In genomic region chr16:50665128-50665878, GRCh38 we compare ENCODE assay signal across 8 cellular contexts. TPM values are rescaled to one million over a fixed set of nuclear protein-coding genes. Genes with fewer than 3 reads are reported as not detected.
DNase-seq lines count a peak whose midpoint lies in the region; ATAC-seq and FAIRE-seq lines count a peak whose summit lies in the region.

No MANE protein-coding gene starts in this region.

- peaks cover 29 to 43% (median 38%) of the 10 kb centered on the region in 3 donors for H3K4me1 Mint-ChIP-seq in CD8-positive, alpha-beta memory T cell

- no peak for ATAC-seq in GM21515 (IDR thresholded peaks at IDR 0.05; ENCODE audit: unreplicated experiment)

- H3K9me3 ChIP-seq in CD8-positive, alpha-beta memory T cell (ENCODE audit: low read length): no peaks in the 10 kb centered on the region
- peaks cover 3% of the 10 kb centered on the region; the same call in 1 of the 2 replicates for H3K9me3 ChIP-seq in HAP-1

- in situ Hi-C loops in HAP-1 (cut with MboI; ENCODE audit: low sequenced_read_pairs): loop anchor here (10.0 kb wide), 1 partner anchor 139 kb away; no protein-coding TSS in a partner anchor

- peak; percentile 61 for FAIRE-seq in endometrium (lab: Jason Lieb, UNC)

- H3K36me3 Mint-ChIP-seq in CD8-positive, alpha-beta memory T cell: peaks cover 3 to 21% (median 7%) of the 10 kb centered on the region in 3 donors

- H3K27ac ChIP-seq in CD8-positive, alpha-beta memory T cell (ENCODE audit: low read depth, low read length): peak overlapping the region; percentile 18

- peaks cover 30% of the 10 kb centered on the region for H3K4me1 ChIP-seq in CD8-positive, alpha-beta memory T cell (ENCODE audit: insufficient read depth, low read length)
- H3K4me1 ChIP-seq in HAP-1: peaks cover 4% of the 10 kb centered on the region

- no peaks in the 10 kb centered on the region for H3K9me3 Mint-ChIP-seq in CD8-positive, alpha-beta memory T cell

- peak overlapping the region; percentile 69 to 93 (median 84) for H3K4me3 Mint-ChIP-seq in CD8-positive, alpha-beta memory T cell

- H3K4me3 ChIP-seq in CD8-positive, alpha-beta memory T cell (ENCODE audit: low read length): peak overlapping the region; percentile 76
- H3K4me3 ChIP-seq in HAP-1: peak overlapping the region; percentile 27

- CTCF ChIA-PET in CD8-positive, alpha-beta memory T cell (lab: Charles Lee): interaction anchor here (0.6 to 8.1 kb wide), 66 partner anchors 8 to 645 kb away, joined by 3 to 116 read pairs (median 4); partner anchors contain the start of genes BRD7, CNEP1R1, CYLD and HEATR3

- H3K27me3 ChIP-seq in CD8-positive, alpha-beta memory T cell (ENCODE audit: insufficient read depth, low read length, poor library complexity, severe bottlenecking): no peaks in the 10 kb centered on the region
- H3K27me3 ChIP-seq in HAP-1 (ENCODE audit: low read depth): no peaks in the 10 kb centered on the region

- POLR2A ChIA-PET in CD8-positive, alpha-beta memory T cell (lab: Charles Lee): interaction anchor here (0.6 to 1.1 kb wide), 3 partner anchors 10 to 16 kb away, joined by 3 read pairs; partner anchors contain the start of gene SNX20

- no peaks in the 10 kb centered on the region for H3K27me3 Mint-ChIP-seq in CD8-positive, alpha-beta memory T cell

- no peaks in the 10 kb centered on the region for H3K36me3 ChIP-seq in CD8-positive, alpha-beta memory T cell (ENCODE audit: insufficient read depth, low read length)
- no peaks in the 10 kb centered on the region for H3K36me3 ChIP-seq in HAP-1 (replicated peaks)

- peak; percentile 73 to 84 (median 76) for DNase-seq in CD8-positive, alpha-beta memory T cell
- DNase-seq in HAP-1 (ENCODE audit: low spot score in 2 of 2): peak; percentile 60 to 91
- peak; percentile 17 for DNase-seq in NCI-H82 treated with DMSO at 0.1 percent for 48 hours (lab: John Stamatoyannopoulos, UW; ENCODE audit: unreplicated experiment)
- DNase-seq in activated CD8-positive, alpha-beta memory T cell treated with anti-CD3 and anti-CD28 coated beads, Interleukin-2, amount 50 U/mL, for 24 hours (ENCODE audit: extremely low read depth): peak; percentile 54
- peak; percentile 94 for DNase-seq in mesenteric fat pad (ENCODE audit: low spot score)
- DNase-seq in stimulated activated CD8-positive, alpha-beta memory T cell treated with anti-CD3 and anti-CD28 coated beads, Interleukin-12 subunit alpha, Interleukin-12 subunit beta, amount 100 ng/mL, for 1 hour (ENCODE audit: low read depth): peak; percentile 86

- H3K27ac Mint-ChIP-seq in CD8-positive, alpha-beta memory T cell: peak overlapping the region in 7 of 8 donors; percentile 61 to 97 (median 83)

RNA-seq across cellular contexts. Expression of gene SNX20, which starts 15.8 kb away (rescaled TPM):
- 10 to 100 TPM; 25.0 to 27.8 TPM for total RNA-seq in CD8-positive, alpha-beta memory T cell
- polyA plus RNA-seq in CD8-positive, alpha-beta memory T cell: 61.7 TPM
- 3.6 TPM for total RNA-seq in mesenteric fat pad

RNA-seq across cellular contexts. Expression of gene NOD2, which starts 28.1 kb away (rescaled TPM):
- 1 to 10 TPM; 1.8 TPM for total RNA-seq in CD8-positive, alpha-beta memory T cell
- 1.9 TPM for polyA plus RNA-seq in CD8-positive, alpha-beta memory T cell
- total RNA-seq in mesenteric fat pad: 4.5 TPM

Comparison
In these comparisons a context has a peak if more than half of its experiments do, and no peak if none do; other contexts are left out.
1. DNase-seq: peak in every context shown above with its lines; median percentile 94 in mesenteric fat pad; 86 in stimulated activated CD8-positive, alpha-beta memory T cell treated with anti-CD3 and anti-CD28 coated beads, Interleukin-12 subunit alpha, Interleukin-12 subunit beta, amount 100 ng/mL, for 1 hour; 76 in CD8-positive, alpha-beta memory T cell; 76 in HAP-1; 54 in activated CD8-positive, alpha-beta memory T cell treated with anti-CD3 and anti-CD28 coated beads, Interleukin-2, amount 50 U/mL, for 24 hours; 17 in NCI-H82 treated with DMSO at 0.1 percent for 48 hours.